In genomic region chr15:33324609-33325008, GRCh38 we compare ENCODE assay signal across 31 cellular contexts. TPM values are rescaled to one million over a fixed set of nuclear protein-coding genes. Genes with fewer than 3 reads are reported as not detected.
"Had no signal": no experiment of that assay in that cellular context is flagged by ENCODE, and none has a peak within 500 bp of the region (broad histone marks: within the 10 kb centered on the region; RNA-seq: fewer than 3 reads in every experiment).

No MANE protein-coding gene starts in this region.

- ATAC-seq: activated CD8-positive, alpha-beta T cell treated with anti-CD3 and anti-CD28 coated beads for 36 hours; activated naive CD4-positive, alpha-beta T cell treated with anti-CD3 and anti-CD28 coated beads, Interleukin-2, amount 50 U/mL, for 72 hours; body of pancreas had no signal

- DNase-seq: activated B cell treated with CpG ODN at 0.5 μM for 24 hours; activated CD4-positive, alpha-beta memory T cell treated with anti-CD3 and anti-CD28 coated beads for 36 hours; activated CD4-positive, alpha-beta T cell treated with anti-CD3 and anti-CD28 coated beads for 4 hours; activated CD4-positive, alpha-beta T cell treated with anti-CD3 and anti-CD28 coated beads, Interleukin-2, amount 10 ng/mL, durations not matched to agents 24 days and 14 days; activated CD4-positive, alpha-beta T cell treated with anti-CD3 and anti-CD28 coated beads, Interleukin-2, amount 50 U/mL, for 1 hour; activated CD4-positive, alpha-beta T cell treated with anti-CD3 and anti-CD28 coated beads, Interleukin-2, amount 50 U/mL, for 4 hours; activated CD4-positive, CD25-positive, alpha-beta regulatory T cell treated with anti-CD3 and anti-CD28 coated beads, Interleukin-2, amount 50 U/mL, for 72 hours; activated CD8-positive, alpha-beta memory T cell treated with anti-CD3 and anti-CD28 coated beads, Interleukin-2, amount 50 U/mL, for 4 hours; activated CD8-positive, alpha-beta T cell treated with anti-CD3 and anti-CD28 coated beads for 36 hours; activated effector memory CD4-positive, alpha-beta T cell treated with Interleukin-2 at 50 U/mL for 16 hours; activated gamma-delta T cell; activated naive CD4-positive, alpha-beta T cell treated with anti-CD3 and anti-CD28 coated beads, Interleukin-2, amount 50 U/mL, for 16 hours; activated naive CD4-positive, alpha-beta T cell treated with Interleukin-2 at 50 U/mL for 16 hours; activated naive CD8-positive, alpha-beta T cell treated with anti-CD3 and anti-CD28 coated beads for 36 hours; activated T-cell treated with anti-CD3 and anti-CD28 coated beads for 4 hours; activated T-cell treated with anti-CD3 and anti-CD28 coated beads, Interleukin-2, amount 50 U/mL, for 24 hours; activated T-cell treated with anti-CD3 and anti-CD28 coated beads, Interleukin-2, amount 50 U/mL, for 48 hours; adrenal gland; amniotic stem cell; aorta; body of pancreas; brain microvascular endothelial cell; central memory CD4-positive, alpha-beta T cell; T-helper 2 cell; T-helper 9 cell had no signal

- H3K27me3 Mint-ChIP-seq: activated B cell treated with CpG ODN at 0.5 μM for 24 hours; activated CD8-positive, alpha-beta T cell treated with anti-CD3 and anti-CD28 coated beads for 36 hours; activated naive CD8-positive, alpha-beta T cell treated with anti-CD3 and anti-CD28 coated beads for 36 hours had no signal

- H3K9me3 Mint-ChIP-seq: activated B cell treated with CpG ODN at 0.5 μM for 24 hours; activated CD4-positive, alpha-beta memory T cell treated with anti-CD3 and anti-CD28 coated beads for 36 hours; activated CD4-positive, alpha-beta T cell treated with anti-CD3 and anti-CD28 coated beads, Interleukin-2, amount 10 ng/mL, durations not matched to agents 24 days and 14 days; activated CD8-positive, alpha-beta T cell treated with anti-CD3 and anti-CD28 coated beads for 36 hours; activated naive CD4-positive, alpha-beta T cell treated with anti-CD3 and anti-CD28 coated beads, Interleukin-2, amount 50 U/mL, for 72 hours; activated naive CD8-positive, alpha-beta T cell treated with anti-CD3 and anti-CD28 coated beads for 36 hours; activated T-cell treated with anti-CD3 and anti-CD28 coated beads, Interleukin-2, amount 50 U/mL, for 24 hours; activated T-helper 2 cell treated with anti-CD3 and anti-CD28 coated beads, Interferon-gamma antibody, Interleukin-2, Interleukin-4, amounts not matched to agents 10 μg/mL and 5 μg/mL and 100 μg/mL, durations not matched to agents 14 hours and 24 hours and 36 hours; T-helper 2 cell treated with Interferon-gamma antibody and Interleukin-4, amounts not matched to agents 5 μg/mL and 100 μg/mL, for 36 hours had no signal

- H3K9me3 ChIP-seq: adrenal gland, body of pancreas, breast epithelium had no signal

- H3K4me3 Mint-ChIP-seq: activated B cell treated with CpG ODN at 0.5 μM for 24 hours; activated CD4-positive, alpha-beta memory T cell treated with anti-CD3 and anti-CD28 coated beads for 36 hours; activated CD4-positive, alpha-beta T cell treated with anti-CD3 and anti-CD28 coated beads, Interleukin-2, amount 10 ng/mL, durations not matched to agents 24 days and 14 days; activated CD8-positive, alpha-beta T cell treated with anti-CD3 and anti-CD28 coated beads for 36 hours; activated naive CD8-positive, alpha-beta T cell treated with anti-CD3 and anti-CD28 coated beads for 36 hours; activated T-cell treated with anti-CD3 and anti-CD28 coated beads, Interleukin-2, amount 50 U/mL, for 24 hours; T-helper 2 cell treated with Interferon-gamma antibody and Interleukin-4, amounts not matched to agents 5 μg/mL and 100 μg/mL, for 36 hours had no signal

- H3K4me3 ChIP-seq: adrenal gland, body of pancreas, breast epithelium had no signal

- H3K27ac ChIP-seq: adrenal gland, body of pancreas, brain microvascular endothelial cell, breast epithelium, VCaP had no signal

- H3K36me3 ChIP-seq: adrenal gland, brain microvascular endothelial cell, breast epithelium had no signal

- H3K27ac Mint-ChIP-seq: activated B cell treated with CpG ODN at 0.5 μM for 24 hours; activated CD4-positive, alpha-beta memory T cell treated with anti-CD3 and anti-CD28 coated beads for 36 hours; activated CD4-positive, alpha-beta T cell treated with anti-CD3 and anti-CD28 coated beads, Interleukin-2, amount 10 ng/mL, durations not matched to agents 24 days and 14 days; activated CD8-positive, alpha-beta T cell treated with anti-CD3 and anti-CD28 coated beads for 36 hours; activated naive CD4-positive, alpha-beta T cell treated with anti-CD3 and anti-CD28 coated beads, Interleukin-2, amount 50 U/mL, for 72 hours; activated naive CD8-positive, alpha-beta T cell treated with anti-CD3 and anti-CD28 coated beads for 36 hours; activated T-cell treated with anti-CD3 and anti-CD28 coated beads, Interleukin-2, amount 50 U/mL, for 24 hours; activated T-helper 2 cell treated with anti-CD3 and anti-CD28 coated beads, Interferon-gamma antibody, Interleukin-2, Interleukin-4, amounts not matched to agents 10 μg/mL and 5 μg/mL and 100 μg/mL, durations not matched to agents 14 hours and 24 hours and 36 hours; T-helper 2 cell treated with Interferon-gamma antibody and Interleukin-4, amounts not matched to agents 5 μg/mL and 100 μg/mL, for 36 hours had no signal

- H3K4me1 ChIP-seq: adrenal gland, body of pancreas, breast epithelium had no signal

- H3K36me3 Mint-ChIP-seq: activated CD4-positive, alpha-beta memory T cell treated with anti-CD3 and anti-CD28 coated beads for 36 hours; activated naive CD4-positive, alpha-beta T cell treated with anti-CD3 and anti-CD28 coated beads, Interleukin-2, amount 50 U/mL, for 72 hours; activated naive CD8-positive, alpha-beta T cell treated with anti-CD3 and anti-CD28 coated beads for 36 hours had no signal

- H3K27me3 ChIP-seq: body of pancreas, brain microvascular endothelial cell, breast epithelium had no signal

RNA-seq across cellular contexts. Expression of gene RYR3, which starts 13.8 kb away (rescaled TPM):
- total RNA-seq: activated B cell treated with CpG ODN at 0.5 μM for 24 hours; activated CD4-positive, alpha-beta memory T cell treated with anti-CD3 and anti-CD28 coated beads for 36 hours; activated CD4-positive, alpha-beta T cell treated with anti-CD3 and anti-CD28 coated beads, Interleukin-2, amount 10 ng/mL, durations not matched to agents 24 days and 14 days; activated CD8-positive, alpha-beta memory T cell treated with anti-CD3 and anti-CD28 coated beads for 36 hours; activated CD8-positive, alpha-beta T cell treated with anti-CD3 and anti-CD28 coated beads for 36 hours; activated naive CD4-positive, alpha-beta T cell treated with anti-CD3 and anti-CD28 coated beads, Interleukin-2, amount 50 U/mL, for 72 hours; activated naive CD8-positive, alpha-beta T cell treated with anti-CD3 and anti-CD28 coated beads for 36 hours had no signal
